In the genomic region with DNA sequence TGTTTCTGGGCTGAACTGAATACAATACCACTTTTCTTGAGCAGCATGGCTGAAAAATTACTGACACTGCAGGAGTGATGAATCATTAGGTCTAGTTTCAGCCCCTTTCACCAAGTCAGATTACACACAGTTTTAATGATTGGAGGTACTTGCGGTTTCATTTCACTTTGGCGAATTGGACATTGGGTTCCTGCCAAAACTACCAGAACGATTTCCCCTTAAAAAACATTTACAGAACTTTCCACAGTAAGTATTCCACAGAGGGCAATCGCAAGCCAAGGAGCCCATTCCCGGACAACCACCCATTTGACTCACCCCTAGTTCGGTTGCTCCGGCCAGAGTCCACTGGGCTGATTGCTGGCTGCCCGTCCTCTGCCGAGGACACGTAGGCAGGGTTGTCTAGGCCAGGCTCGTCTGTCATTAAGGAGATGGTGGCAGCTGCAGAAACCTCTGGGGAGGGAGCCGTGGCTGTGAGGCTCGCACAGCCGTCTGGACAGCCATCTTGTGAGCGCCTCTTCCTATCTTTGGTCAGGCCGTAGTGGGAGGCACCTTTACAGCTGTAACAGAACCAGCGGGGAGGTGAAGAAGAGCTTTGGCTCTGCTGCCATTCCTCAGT, we compare ENCODE assay signal across 1 cellular context.
TF ChIP-seq lines count a peak whose summit lies in the region.

No MANE protein-coding gene starts in this region.

TF ChIP-seq in HepG2, 621 proteins besides CTCF, POLR2A, EP300 and RAD21 (continued from another document and continues in another):
- TF ChIP-seq, protein P1, sequence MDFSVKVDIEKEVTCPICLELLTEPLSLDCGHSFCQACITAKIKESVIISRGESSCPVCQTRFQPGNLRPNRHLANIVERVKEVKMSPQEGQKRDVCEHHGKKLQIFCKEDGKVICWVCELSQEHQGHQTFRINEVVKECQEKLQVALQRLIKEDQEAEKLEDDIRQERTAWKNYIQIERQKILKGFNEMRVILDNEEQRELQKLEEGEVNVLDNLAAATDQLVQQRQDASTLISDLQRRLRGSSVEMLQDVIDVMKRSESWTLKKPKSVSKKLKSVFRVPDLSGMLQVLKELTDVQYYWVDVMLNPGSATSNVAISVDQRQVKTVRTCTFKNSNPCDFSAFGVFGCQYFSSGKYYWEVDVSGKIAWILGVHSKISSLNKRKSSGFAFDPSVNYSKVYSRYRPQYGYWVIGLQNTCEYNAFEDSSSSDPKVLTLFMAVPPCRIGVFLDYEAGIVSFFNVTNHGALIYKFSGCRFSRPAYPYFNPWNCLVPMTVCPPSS (IDR thresholded peaks at IDR 0.05) = no peak
- TF ChIP-seq, protein P2, sequence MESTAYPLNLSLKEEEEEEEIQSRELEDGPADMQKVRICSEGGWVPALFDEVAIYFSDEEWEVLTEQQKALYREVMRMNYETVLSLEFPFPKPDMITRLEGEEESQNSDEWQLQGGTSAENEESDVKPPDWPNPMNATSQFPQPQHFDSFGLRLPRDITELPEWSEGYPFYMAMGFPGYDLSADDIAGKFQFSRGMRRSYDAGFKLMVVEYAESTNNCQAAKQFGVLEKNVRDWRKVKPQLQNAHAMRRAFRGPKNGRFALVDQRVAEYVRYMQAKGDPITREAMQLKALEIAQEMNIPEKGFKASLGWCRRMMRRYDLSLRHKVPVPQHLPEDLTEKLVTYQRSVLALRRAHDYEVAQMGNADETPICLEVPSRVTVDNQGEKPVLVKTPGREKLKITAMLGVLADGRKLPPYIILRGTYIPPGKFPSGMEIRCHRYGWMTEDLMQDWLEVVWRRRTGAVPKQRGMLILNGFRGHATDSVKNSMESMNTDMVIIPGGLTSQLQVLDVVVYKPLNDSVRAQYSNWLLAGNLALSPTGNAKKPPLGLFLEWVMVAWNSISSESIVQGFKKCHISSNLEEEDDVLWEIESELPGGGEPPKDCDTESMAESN (CRISPR knock-in tag; conservative IDR thresholded peaks at IDR 0.05) = 0 out of 2 replicates have a peak, but pooled peaks have one; percentile 40
- TF ChIP-seq SNAI1 (CRISPR knock-in tag; IDR thresholded peaks at IDR 0.05; ENCODE audit: borderline replicate concordance) (no peak), ZFY (CRISPR knock-in tag; IDR thresholded peaks at IDR 0.05) (peak; percentile 50), KDM2A (CRISPR knock-in tag; IDR thresholded peaks at IDR 0.05; ENCODE audit: borderline replicate concordance, low read depth) (peak; percentile 31; the same call in 1 of the 2 replicates), YEATS4 (CRISPR knock-in tag; IDR thresholded peaks at IDR 0.05; ENCODE audit: borderline replicate concordance) (peak; percentile 59; the same call in 1 of the 2 replicates), JUNB (CRISPR knock-in tag; IDR thresholded peaks at IDR 0.05; ENCODE audit: borderline replicate concordance) (no peak), NPAS2 (CRISPR knock-in tag; IDR thresholded peaks at IDR 0.05; ENCODE audit: borderline replicate concordance) (no peak), ELF4 (CRISPR knock-in tag; IDR thresholded peaks at IDR 0.05; ENCODE audit: borderline replicate concordance) (no peak), ZNF562 (CRISPR knock-in tag; IDR thresholded peaks at IDR 0.05; ENCODE audit: borderline replicate concordance) (no peak), ZBTB38 (CRISPR knock-in tag; IDR thresholded peaks at IDR 0.05) (0 out of 2 replicates have a peak, but pooled peaks have one; percentile 41), ZNF766 (CRISPR knock-in tag; IDR thresholded peaks at IDR 0.05; ENCODE audit: borderline replicate concordance) (no peak), ATF7 (IDR thresholded peaks at IDR 0.05) (no peak), ATF7 (CRISPR knock-in tag; IDR thresholded peaks at IDR 0.05) (no peak), ZNF644 (CRISPR knock-in tag; IDR thresholded peaks at IDR 0.05; ENCODE audit: low read depth) (peak; percentile 85; the same call in 1 of the 2 replicates), KDM6A (CRISPR knock-in tag; IDR thresholded peaks at IDR 0.05; ENCODE audit: low read depth) (no peak), SRF (IDR thresholded peaks at IDR 0.05; ENCODE audit: low read depth, low read length) (no peak), ZFP36L1 (CRISPR knock-in tag; IDR thresholded peaks at IDR 0.05) (no peak), ZFP41 (CRISPR knock-in tag; IDR thresholded peaks at IDR 0.05; ENCODE audit: borderline replicate concordance) (no peak), MAF1 (CRISPR knock-in tag; IDR thresholded peaks at IDR 0.05; ENCODE audit: borderline replicate concordance) (no peak), HOXD1 (CRISPR knock-in tag; IDR thresholded peaks at IDR 0.05) (no peak), TBX2 (CRISPR knock-in tag; IDR thresholded peaks at IDR 0.05; ENCODE audit: borderline replicate concordance) (no peak)
- TF ChIP-seq, protein P3, sequence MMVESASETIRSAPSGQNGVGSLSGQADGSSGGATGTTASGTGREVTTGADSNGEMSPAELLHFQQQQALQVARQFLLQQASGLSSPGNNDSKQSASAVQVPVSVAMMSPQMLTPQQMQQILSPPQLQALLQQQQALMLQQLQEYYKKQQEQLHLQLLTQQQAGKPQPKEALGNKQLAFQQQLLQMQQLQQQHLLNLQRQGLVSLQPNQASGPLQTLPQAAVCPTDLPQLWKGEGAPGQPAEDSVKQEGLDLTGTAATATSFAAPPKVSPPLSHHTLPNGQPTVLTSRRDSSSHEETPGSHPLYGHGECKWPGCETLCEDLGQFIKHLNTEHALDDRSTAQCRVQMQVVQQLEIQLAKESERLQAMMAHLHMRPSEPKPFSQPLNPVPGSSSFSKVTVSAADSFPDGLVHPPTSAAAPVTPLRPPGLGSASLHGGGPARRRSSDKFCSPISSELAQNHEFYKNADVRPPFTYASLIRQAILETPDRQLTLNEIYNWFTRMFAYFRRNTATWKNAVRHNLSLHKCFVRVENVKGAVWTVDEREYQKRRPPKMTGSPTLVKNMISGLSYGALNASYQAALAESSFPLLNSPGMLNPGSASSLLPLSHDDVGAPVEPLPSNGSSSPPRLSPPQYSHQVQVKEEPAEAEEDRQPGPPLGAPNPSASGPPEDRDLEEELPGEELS (CRISPR knock-in tag; IDR thresholded peaks at IDR 0.05) = no peak
- TF ChIP-seq, protein P4, sequence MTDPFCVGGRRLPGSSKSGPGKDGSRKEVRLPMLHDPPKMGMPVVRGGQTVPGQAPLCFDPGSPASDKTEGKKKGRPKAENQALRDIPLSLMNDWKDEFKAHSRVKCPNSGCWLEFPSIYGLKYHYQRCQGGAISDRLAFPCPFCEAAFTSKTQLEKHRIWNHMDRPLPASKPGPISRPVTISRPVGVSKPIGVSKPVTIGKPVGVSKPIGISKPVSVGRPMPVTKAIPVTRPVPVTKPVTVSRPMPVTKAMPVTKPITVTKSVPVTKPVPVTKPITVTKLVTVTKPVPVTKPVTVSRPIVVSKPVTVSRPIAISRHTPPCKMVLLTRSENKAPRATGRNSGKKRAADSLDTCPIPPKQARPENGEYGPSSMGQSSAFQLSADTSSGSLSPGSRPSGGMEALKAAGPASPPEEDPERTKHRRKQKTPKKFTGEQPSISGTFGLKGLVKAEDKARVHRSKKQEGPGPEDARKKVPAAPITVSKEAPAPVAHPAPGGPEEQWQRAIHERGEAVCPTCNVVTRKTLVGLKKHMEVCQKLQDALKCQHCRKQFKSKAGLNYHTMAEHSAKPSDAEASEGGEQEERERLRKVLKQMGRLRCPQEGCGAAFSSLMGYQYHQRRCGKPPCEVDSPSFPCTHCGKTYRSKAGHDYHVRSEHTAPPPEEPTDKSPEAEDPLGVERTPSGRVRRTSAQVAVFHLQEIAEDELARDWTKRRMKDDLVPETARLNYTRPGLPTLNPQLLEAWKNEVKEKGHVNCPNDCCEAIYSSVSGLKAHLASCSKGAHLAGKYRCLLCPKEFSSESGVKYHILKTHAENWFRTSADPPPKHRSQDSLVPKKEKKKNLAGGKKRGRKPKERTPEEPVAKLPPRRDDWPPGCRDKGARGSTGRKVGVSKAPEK (CRISPR knock-in tag; IDR thresholded peaks at IDR 0.05; ENCODE audit: borderline replicate concordance) = 0 out of 2 replicates have a peak, but pooled peaks have one; percentile 55
- TF ChIP-seq, protein P5, sequence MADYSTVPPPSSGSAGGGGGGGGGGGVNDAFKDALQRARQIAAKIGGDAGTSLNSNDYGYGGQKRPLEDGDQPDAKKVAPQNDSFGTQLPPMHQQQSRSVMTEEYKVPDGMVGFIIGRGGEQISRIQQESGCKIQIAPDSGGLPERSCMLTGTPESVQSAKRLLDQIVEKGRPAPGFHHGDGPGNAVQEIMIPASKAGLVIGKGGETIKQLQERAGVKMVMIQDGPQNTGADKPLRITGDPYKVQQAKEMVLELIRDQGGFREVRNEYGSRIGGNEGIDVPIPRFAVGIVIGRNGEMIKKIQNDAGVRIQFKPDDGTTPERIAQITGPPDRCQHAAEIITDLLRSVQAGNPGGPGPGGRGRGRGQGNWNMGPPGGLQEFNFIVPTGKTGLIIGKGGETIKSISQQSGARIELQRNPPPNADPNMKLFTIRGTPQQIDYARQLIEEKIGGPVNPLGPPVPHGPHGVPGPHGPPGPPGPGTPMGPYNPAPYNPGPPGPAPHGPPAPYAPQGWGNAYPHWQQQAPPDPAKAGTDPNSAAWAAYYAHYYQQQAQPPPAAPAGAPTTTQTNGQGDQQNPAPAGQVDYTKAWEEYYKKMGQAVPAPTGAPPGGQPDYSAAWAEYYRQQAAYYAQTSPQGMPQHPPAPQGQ (CRISPR knock-in tag; IDR thresholded peaks at IDR 0.05; ENCODE audit: borderline replicate concordance) = no peak
- TF ChIP-seq, protein P6, sequence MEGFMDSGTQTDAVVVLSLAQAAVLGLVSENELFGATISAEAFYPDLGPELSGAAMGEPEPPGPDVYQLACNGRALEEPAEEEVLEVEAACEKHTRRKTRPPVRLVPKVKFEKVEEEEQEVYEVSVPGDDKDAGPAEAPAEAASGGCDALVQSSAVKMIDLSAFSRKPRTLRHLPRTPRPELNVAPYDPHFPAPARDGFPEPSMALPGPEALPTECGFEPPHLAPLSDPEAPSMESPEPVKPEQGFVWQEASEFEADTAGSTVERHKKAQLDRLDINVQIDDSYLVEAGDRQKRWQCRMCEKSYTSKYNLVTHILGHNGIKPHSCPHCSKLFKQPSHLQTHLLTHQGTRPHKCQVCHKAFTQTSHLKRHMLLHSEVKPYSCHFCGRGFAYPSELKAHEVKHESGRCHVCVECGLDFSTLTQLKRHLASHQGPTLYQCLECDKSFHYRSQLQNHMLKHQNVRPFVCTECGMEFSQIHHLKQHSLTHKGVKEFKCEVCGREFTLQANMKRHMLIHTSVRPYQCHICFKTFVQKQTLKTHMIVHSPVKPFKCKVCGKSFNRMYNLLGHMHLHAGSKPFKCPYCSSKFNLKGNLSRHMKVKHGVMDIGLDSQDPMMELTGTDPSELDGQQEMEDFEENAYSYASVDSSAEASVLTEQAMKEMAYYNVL (CRISPR knock-in tag; IDR thresholded peaks at IDR 0.05; ENCODE audit: borderline replicate concordance) = no peak
- TF ChIP-seq, protein P7, sequence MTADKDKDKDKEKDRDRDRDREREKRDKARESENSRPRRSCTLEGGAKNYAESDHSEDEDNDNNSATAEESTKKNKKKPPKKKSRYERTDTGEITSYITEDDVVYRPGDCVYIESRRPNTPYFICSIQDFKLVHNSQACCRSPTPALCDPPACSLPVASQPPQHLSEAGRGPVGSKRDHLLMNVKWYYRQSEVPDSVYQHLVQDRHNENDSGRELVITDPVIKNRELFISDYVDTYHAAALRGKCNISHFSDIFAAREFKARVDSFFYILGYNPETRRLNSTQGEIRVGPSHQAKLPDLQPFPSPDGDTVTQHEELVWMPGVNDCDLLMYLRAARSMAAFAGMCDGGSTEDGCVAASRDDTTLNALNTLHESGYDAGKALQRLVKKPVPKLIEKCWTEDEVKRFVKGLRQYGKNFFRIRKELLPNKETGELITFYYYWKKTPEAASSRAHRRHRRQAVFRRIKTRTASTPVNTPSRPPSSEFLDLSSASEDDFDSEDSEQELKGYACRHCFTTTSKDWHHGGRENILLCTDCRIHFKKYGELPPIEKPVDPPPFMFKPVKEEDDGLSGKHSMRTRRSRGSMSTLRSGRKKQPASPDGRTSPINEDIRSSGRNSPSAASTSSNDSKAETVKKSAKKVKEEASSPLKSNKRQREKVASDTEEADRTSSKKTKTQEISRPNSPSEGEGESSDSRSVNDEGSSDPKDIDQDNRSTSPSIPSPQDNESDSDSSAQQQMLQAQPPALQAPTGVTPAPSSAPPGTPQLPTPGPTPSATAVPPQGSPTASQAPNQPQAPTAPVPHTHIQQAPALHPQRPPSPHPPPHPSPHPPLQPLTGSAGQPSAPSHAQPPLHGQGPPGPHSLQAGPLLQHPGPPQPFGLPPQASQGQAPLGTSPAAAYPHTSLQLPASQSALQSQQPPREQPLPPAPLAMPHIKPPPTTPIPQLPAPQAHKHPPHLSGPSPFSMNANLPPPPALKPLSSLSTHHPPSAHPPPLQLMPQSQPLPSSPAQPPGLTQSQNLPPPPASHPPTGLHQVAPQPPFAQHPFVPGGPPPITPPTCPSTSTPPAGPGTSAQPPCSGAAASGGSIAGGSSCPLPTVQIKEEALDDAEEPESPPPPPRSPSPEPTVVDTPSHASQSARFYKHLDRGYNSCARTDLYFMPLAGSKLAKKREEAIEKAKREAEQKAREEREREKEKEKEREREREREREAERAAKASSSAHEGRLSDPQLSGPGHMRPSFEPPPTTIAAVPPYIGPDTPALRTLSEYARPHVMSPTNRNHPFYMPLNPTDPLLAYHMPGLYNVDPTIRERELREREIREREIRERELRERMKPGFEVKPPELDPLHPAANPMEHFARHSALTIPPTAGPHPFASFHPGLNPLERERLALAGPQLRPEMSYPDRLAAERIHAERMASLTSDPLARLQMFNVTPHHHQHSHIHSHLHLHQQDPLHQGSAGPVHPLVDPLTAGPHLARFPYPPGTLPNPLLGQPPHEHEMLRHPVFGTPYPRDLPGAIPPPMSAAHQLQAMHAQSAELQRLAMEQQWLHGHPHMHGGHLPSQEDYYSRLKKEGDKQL (CRISPR knock-in tag; IDR thresholded peaks at IDR 0.05; ENCODE audit: low read depth) = no peak
- TF ChIP-seq, protein P8, sequence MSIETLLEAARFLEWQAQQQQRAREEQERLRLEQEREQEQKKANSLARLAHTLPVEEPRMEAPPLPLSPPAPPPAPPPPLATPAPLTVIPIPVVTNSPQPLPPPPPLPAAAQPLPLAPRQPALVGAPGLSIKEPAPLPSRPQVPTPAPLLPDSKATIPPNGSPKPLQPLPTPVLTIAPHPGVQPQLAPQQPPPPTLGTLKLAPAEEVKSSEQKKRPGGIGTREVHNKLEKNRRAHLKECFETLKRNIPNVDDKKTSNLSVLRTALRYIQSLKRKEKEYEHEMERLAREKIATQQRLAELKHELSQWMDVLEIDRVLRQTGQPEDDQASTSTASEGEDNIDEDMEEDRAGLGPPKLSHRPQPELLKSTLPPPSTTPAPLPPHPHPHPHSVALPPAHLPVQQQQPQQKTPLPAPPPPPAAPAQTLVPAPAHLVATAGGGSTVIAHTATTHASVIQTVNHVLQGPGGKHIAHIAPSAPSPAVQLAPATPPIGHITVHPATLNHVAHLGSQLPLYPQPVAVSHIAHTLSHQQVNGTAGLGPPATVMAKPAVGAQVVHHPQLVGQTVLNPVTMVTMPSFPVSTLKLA (IDR thresholded peaks at IDR 0.05) = no peak
- TF ChIP-seq, protein P9, sequence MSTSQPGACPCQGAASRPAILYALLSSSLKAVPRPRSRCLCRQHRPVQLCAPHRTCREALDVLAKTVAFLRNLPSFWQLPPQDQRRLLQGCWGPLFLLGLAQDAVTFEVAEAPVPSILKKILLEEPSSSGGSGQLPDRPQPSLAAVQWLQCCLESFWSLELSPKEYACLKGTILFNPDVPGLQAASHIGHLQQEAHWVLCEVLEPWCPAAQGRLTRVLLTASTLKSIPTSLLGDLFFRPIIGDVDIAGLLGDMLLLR (CRISPR knock-in tag; IDR thresholded peaks at IDR 0.05) = no peak
- TF ChIP-seq, protein P10, sequence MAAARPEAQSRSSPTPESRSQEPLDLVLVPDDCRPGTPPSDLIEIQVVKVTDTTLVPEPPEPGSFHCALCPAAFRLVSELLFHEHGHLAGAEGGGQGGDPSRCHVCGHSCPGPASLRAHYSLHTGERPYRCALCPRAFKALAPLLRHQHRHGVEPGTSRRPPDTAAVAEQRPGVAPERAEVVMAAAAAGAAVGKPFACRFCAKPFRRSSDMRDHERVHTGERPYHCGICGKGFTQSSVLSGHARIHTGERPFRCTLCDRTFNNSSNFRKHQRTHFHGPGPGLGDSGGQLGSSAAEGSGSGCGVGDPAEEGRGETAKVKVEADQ (CRISPR knock-in tag; IDR thresholded peaks at IDR 0.05; ENCODE audit: borderline replicate concordance) = no peak
